In the genomic region with DNA sequence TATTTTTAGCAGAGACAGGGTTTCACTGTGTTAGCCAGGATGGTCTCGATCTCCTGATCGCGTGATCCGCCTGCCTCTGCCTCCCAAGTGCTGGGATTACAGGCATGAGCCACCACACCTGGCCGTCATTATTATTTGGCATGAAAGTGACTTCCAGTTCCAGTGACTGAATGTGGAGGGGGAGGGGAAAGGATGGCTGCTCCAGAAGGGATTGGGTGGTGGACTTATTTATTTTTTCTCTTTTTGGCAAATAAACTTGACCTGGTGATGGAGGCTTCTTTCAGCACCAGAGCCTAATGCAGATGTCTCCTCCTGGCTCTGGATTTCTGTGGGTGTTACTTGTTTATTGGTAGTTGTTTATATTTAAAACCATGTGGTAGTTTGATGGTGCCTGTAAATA, we compare ENCODE assay signal across 10 cellular contexts. TPM values are rescaled to one million over a fixed set of nuclear protein-coding genes. Genes with fewer than 3 reads are reported as not detected.
DNase-seq lines count a peak whose midpoint lies in the region; ATAC-seq and TF ChIP-seq lines count a peak whose summit lies in the region.
"Had no signal": no experiment of that assay in that cellular context is flagged by ENCODE, and none has a peak within 500 bp of the region (broad histone marks: within the 10 kb centered on the region; RNA-seq: fewer than 3 reads in every experiment).

No MANE protein-coding gene starts in this region.

- no peak overlapping the region for H3K9ac ChIP-seq in subcutaneous abdominal adipose tissue (ENCODE audit: low read length in 5 of 5)

- H3K4me1 Mint-ChIP-seq in activated T-helper 2 cell treated with anti-CD3 and anti-CD28 coated beads, Interferon-gamma antibody, Interleukin-2, Interleukin-4, amounts not matched to agents 10 μg/mL and 5 μg/mL and 100 μg/mL, durations not matched to agents 14 hours and 24 hours and 36 hours (ENCODE audit: low read depth) = no peaks in the 10 kb centered on the region

- H3K9me3 ChIP-seq in subcutaneous abdominal adipose tissue (ENCODE audit: control insufficient read depth in 5 of 5, low read length in 5 of 5) = no peaks in the 10 kb centered on the region

- H3K27ac Mint-ChIP-seq in activated T-helper 2 cell treated with anti-CD3 and anti-CD28 coated beads, Interferon-gamma antibody, Interleukin-2, Interleukin-4, amounts not matched to agents 10 μg/mL and 5 μg/mL and 100 μg/mL, durations not matched to agents 14 hours and 24 hours and 36 hours = no peak overlapping the region

- H3K4me3 ChIP-seq in fibroblast of villous mesenchyme (ENCODE audit: low read depth, low read length) = no peak overlapping the region
- no peak overlapping the region for H3K4me3 ChIP-seq in subcutaneous abdominal adipose tissue (ENCODE audit: low read depth in 1 of 5, low read length in 5 of 5)

- H3K27ac ChIP-seq in subcutaneous abdominal adipose tissue (ENCODE audit: low read depth, low read length) = peak overlapping the region; percentile 6

- no peak for ATAC-seq in GM21717 (IDR thresholded peaks at IDR 0.05; ENCODE audit: unreplicated experiment)

- intact Hi-C loops in activated T-helper 2 cell treated with anti-CD3 and anti-CD28 coated beads, Interferon-gamma antibody, Interleukin-2, Interleukin-4, amounts not matched to agents 10 μg/mL and 5 μg/mL and 100 μg/mL, durations not matched to agents 14 hours and 24 hours and 36 hours (cut with micrococcal nuclease) = no loop called here

- H3K36me3 ChIP-seq in subcutaneous abdominal adipose tissue (ENCODE audit: control insufficient read depth in 5 of 5, insufficient read depth in 5 of 5, low read length in 5 of 5) = no peaks in the 10 kb centered on the region

- peak; percentile 44 for DNase-seq in H4 (ENCODE audit: low spot score)
- DNase-seq in amniotic epithelial cell (ENCODE audit: low read depth) = peak; percentile 21
- peak; percentile 29 for DNase-seq in fibroblast of villous mesenchyme (ENCODE audit: low read depth)
- DNase-seq in CD1c-positive myeloid dendritic cell (ENCODE audit: extremely low spot score) = no peak
- DNase-seq in activated T-helper 2 cell treated with anti-CD3 and anti-CD28 coated beads, Interferon-gamma antibody, Interleukin-2, Interleukin-4, amounts not matched to agents 10 μg/mL and 5 μg/mL and 100 μg/mL, durations not matched to agents 14 hours and 24 hours and 36 hours (ENCODE audit: low spot score) = no peak
- DNase-seq: NCI-H1048, NCI-H446 treated with DMSO at 0.1 percent for 48 hours had no signal

- no peak for TF ChIP-seq CTCF in fibroblast of villous mesenchyme (IDR thresholded peaks at IDR 0.05; ENCODE audit: insufficient read depth, low read depth, low read length)

- H3K4me1 ChIP-seq in subcutaneous abdominal adipose tissue (ENCODE audit: control insufficient read depth in 5 of 5, insufficient read depth in 5 of 5, low read length in 5 of 5) = peaks cover 0 to 14% (median 12%) of the 10 kb centered on the region in 5 donors

- peaks cover 4% of the 10 kb centered on the region for H3K27me3 Mint-ChIP-seq in activated T-helper 2 cell treated with anti-CD3 and anti-CD28 coated beads, Interferon-gamma antibody, Interleukin-2, Interleukin-4, amounts not matched to agents 10 μg/mL and 5 μg/mL and 100 μg/mL, durations not matched to agents 14 hours and 24 hours and 36 hours (ENCODE audit: low read depth)

- H3K36me3 Mint-ChIP-seq in activated T-helper 2 cell treated with anti-CD3 and anti-CD28 coated beads, Interferon-gamma antibody, Interleukin-2, Interleukin-4, amounts not matched to agents 10 μg/mL and 5 μg/mL and 100 μg/mL, durations not matched to agents 14 hours and 24 hours and 36 hours (ENCODE audit: low read depth) = no peaks in the 10 kb centered on the region

- H3K27me3 ChIP-seq in subcutaneous abdominal adipose tissue (ENCODE audit: control insufficient read depth in 5 of 5, insufficient read depth in 4 of 5, low read length in 5 of 5) = no peaks in the 10 kb centered on the region

- H3K9me3 Mint-ChIP-seq in activated T-helper 2 cell treated with anti-CD3 and anti-CD28 coated beads, Interferon-gamma antibody, Interleukin-2, Interleukin-4, amounts not matched to agents 10 μg/mL and 5 μg/mL and 100 μg/mL, durations not matched to agents 14 hours and 24 hours and 36 hours = no peaks in the 10 kb centered on the region

- no peak overlapping the region for H3K4me3 Mint-ChIP-seq in activated T-helper 2 cell treated with anti-CD3 and anti-CD28 coated beads, Interferon-gamma antibody, Interleukin-2, Interleukin-4, amounts not matched to agents 10 μg/mL and 5 μg/mL and 100 μg/mL, durations not matched to agents 14 hours and 24 hours and 36 hours (ENCODE audit: low read depth)

RNA-seq across cellular contexts. Expression of gene SLC22A23, which starts 16.9 kb away (rescaled TPM):
- 1.9 and 2.6 TPM in 2 replicates for total RNA-seq in H4 (2014; rRNA removed; shearing (Covaris generic))
- total RNA-seq in fibroblast of villous mesenchyme = 2.2 and 2.6 TPM in 2 replicates
- total RNA-seq in activated T-helper 2 cell treated with anti-CD3 and anti-CD28 coated beads, Interferon-gamma antibody, Interleukin-2, Interleukin-4, amounts not matched to agents 10 μg/mL and 5 μg/mL and 100 μg/mL, durations not matched to agents 14 hours and 24 hours and 36 hours = 0.07 TPM in 1 of 2 replicates, not detected in the other
- total RNA-seq: OCI-LY7 had no signal

Comparison
In these comparisons a context has a peak if more than half of its experiments do, and no peak if none do; other contexts are left out.
1. DNase-seq: peak in H4 (single experiment), amniotic epithelial cell (single experiment) and fibroblast of villous mesenchyme (single experiment); none in CD1c-positive myeloid dendritic cell (single experiment) and activated T-helper 2 cell treated with anti-CD3 and anti-CD28 coated beads, Interferon-gamma antibody, Interleukin-2, Interleukin-4, amounts not matched to agents 10 μg/mL and 5 μg/mL and 100 μg/mL, durations not matched to agents 14 hours and 24 hours and 36 hours (single experiment).